Comparison of ENCODE assay signal across 9 cellular contexts in genomic region chr1:224617410-224618361, GRCh38. TPM values are rescaled to one million over a fixed set of nuclear protein-coding genes. Genes with fewer than 3 reads are reported as not detected.
DNase-seq lines count a peak whose midpoint lies in the region; ATAC-seq and TF ChIP-seq lines count a peak whose summit lies in the region.
"Had no signal": no experiment of that assay in that cellular context is flagged by ENCODE, and none has a peak within 500 bp of the region (broad histone marks: within the 10 kb centered on the region; RNA-seq: fewer than 3 reads in every experiment).

No MANE protein-coding gene starts in this region.

- no peak for TF ChIP-seq POLR2A in esophagus muscularis mucosa (IDR thresholded peaks at IDR 0.05; ENCODE audit: low read depth)

- H3K4me3 ChIP-seq in esophagus muscularis mucosa (peak overlapping the region; percentile 46 to 53 (median 50)), retinal pigment epithelial cell (ENCODE audit: low read length) (peak overlapping the region; percentile 78)

- intact Hi-C loops in esophagus muscularis mucosa (cut with DNase I), result no loop called here

- TF ChIP-seq CTCF in esophagus muscularis mucosa (IDR thresholded peaks at IDR 0.05) (no peak), retinal pigment epithelial cell (conservative IDR thresholded peaks at IDR 0.05; ENCODE audit: low read depth, low read length) (no peak)

- peak; percentile 19; the same call in 2 of the 3 replicates for ATAC-seq in SK-N-SH treated with all-trans-retinoic acid at 6 μM for 48 hours
- ATAC-seq in GM19395 (IDR thresholded peaks at IDR 0.05; ENCODE audit: unreplicated experiment), result no peak

- no peak for TF ChIP-seq EP300 in esophagus muscularis mucosa (IDR thresholded peaks at IDR 0.05)

- H3K9me3 ChIP-seq in ES-I3 (ENCODE audit: control insufficient read depth, insufficient read depth, low read length), result no peaks in the 10 kb centered on the region; the same call in 1 of the 2 replicates
- no peaks in the 10 kb centered on the region for H3K9me3 ChIP-seq in esophagus muscularis mucosa

- H3K36me3 ChIP-seq in ES-I3 (ENCODE audit: insufficient read depth, low read length) (no peaks in the 10 kb centered on the region), esophagus muscularis mucosa (no peaks in the 10 kb centered on the region)

- H3K27ac ChIP-seq in esophagus muscularis mucosa (replicated peaks in 1 of 4), result no peak overlapping the region

- H3K4me1 ChIP-seq in ES-I3 (ENCODE audit: insufficient read depth, low read length), result no peaks in the 10 kb centered on the region; the same call in 1 of the 2 replicates
- peaks cover 16 to 23% (median 22%) of the 10 kb centered on the region in 4 donors for H3K4me1 ChIP-seq in esophagus muscularis mucosa

- H3K27me3 ChIP-seq in esophagus muscularis mucosa, result peaks cover 0 to 70% (median 28%) of the 10 kb centered on the region in 4 donors

- WGBS in esophagus muscularis mucosa, result 8% methylated on average over 48 of the region's 55 CpGs

- peak overlapping the region; percentile 64 for H3K9ac ChIP-seq in ES-I3 (ENCODE audit: low read depth, low read length)

- DNase-seq in esophagus muscularis mucosa (ENCODE audit: extremely low spot score), result no peak
- DNase-seq in retinal pigment epithelial cell (ENCODE audit: low read depth), result no peak
- DNase-seq in NCI-H1105 (lab: John Stamatoyannopoulos, UW), result no peak
- no peak for DNase-seq in DMS114 treated with DMSO at 0.1 percent for 48 hours (lab: John Stamatoyannopoulos, UW; ENCODE audit: unreplicated experiment)
- DNase-seq: activated naive CD4-positive, alpha-beta T cell; SHP77 treated with DMSO at 0.1 percent for 48 hours had no signal

TF ChIP-seq in SK-N-SH treated with all-trans-retinoic acid at 6 μM for 48 hours, 23 proteins besides CTCF, POLR2A, EP300 and RAD21:
- TF ChIP-seq PPARA (CRISPR knock-in tag; IDR thresholded peaks at IDR 0.05; ENCODE audit: borderline replicate concordance), result no peak
- no peak for TF ChIP-seq BACH2 (CRISPR knock-in tag; IDR thresholded peaks at IDR 0.05; ENCODE audit: borderline replicate concordance)
- TF ChIP-seq PATZ1 (CRISPR knock-in tag; IDR thresholded peaks at IDR 0.05; ENCODE audit: borderline replicate concordance), result no peak
- TF ChIP-seq TCF4 (CRISPR knock-in tag; IDR thresholded peaks at IDR 0.05; ENCODE audit: borderline replicate concordance), result no peak
- no peak for TF ChIP-seq ZNF8 (CRISPR knock-in tag; IDR thresholded peaks at IDR 0.05)
- TF ChIP-seq ESRRG (CRISPR knock-in tag; IDR thresholded peaks at IDR 0.05), result no peak
- no peak for TF ChIP-seq TOX (CRISPR knock-in tag; IDR thresholded peaks at IDR 0.05; ENCODE audit: borderline replicate concordance)
- TF ChIP-seq CSDC2 (CRISPR knock-in tag; IDR thresholded peaks at IDR 0.05), result no peak
- TF ChIP-seq GLIS3 (CRISPR knock-in tag; IDR thresholded peaks at IDR 0.05), result no peak
- TF ChIP-seq ISL1 (CRISPR knock-in tag; IDR thresholded peaks at IDR 0.05), result no peak
- no peak for TF ChIP-seq ZNF565 (CRISPR knock-in tag; conservative IDR thresholded peaks at IDR 0.05; ENCODE audit: low read depth)
- TF ChIP-seq SNAI2 (CRISPR knock-in tag; IDR thresholded peaks at IDR 0.05), result no peak
- no peak for TF ChIP-seq POU6F1 (CRISPR knock-in tag; IDR thresholded peaks at IDR 0.05; ENCODE audit: borderline replicate concordance, low read depth)
- no peak for TF ChIP-seq CREB5 (CRISPR knock-in tag; IDR thresholded peaks at IDR 0.05; ENCODE audit: low read depth)
- TF ChIP-seq TSHZ2 (CRISPR knock-in tag; IDR thresholded peaks at IDR 0.05), result no peak
- TF ChIP-seq ZFP3 (CRISPR knock-in tag; IDR thresholded peaks at IDR 0.05), result no peak
- TF ChIP-seq ZFP30 (CRISPR knock-in tag; IDR thresholded peaks at IDR 0.05), result no peak
- TF ChIP-seq ZNF70 (CRISPR knock-in tag; IDR thresholded peaks at IDR 0.05), result no peak
- no peak for TF ChIP-seq RARB (CRISPR knock-in tag; IDR thresholded peaks at IDR 0.05)

RNA-seq across cellular contexts. Expression of gene CNIH3, which starts 1.6 kb away (rescaled TPM):
- 1 to 10 TPM in 2 of 4 donors, under 1 TPM in 2; 0.42 to 2.3 (median 1.3) TPM for total RNA-seq in esophagus muscularis mucosa
